In genomic region chr15:92415639-92416297, GRCh38 we compare ENCODE assay signal across 21 cellular contexts. TPM values are rescaled to one million over a fixed set of nuclear protein-coding genes. Genes with fewer than 3 reads are reported as not detected.
"Had no signal": no experiment of that assay in that cellular context is flagged by ENCODE, and none has a peak within 500 bp of the region (broad histone marks: within the 10 kb centered on the region; RNA-seq: fewer than 3 reads in every experiment).

No MANE protein-coding gene starts in this region.

- H3K4me1 ChIP-seq: adrenal gland, ascending aorta, breast epithelium, sigmoid colon had no signal

- ATAC-seq: activated CD4-positive, alpha-beta T cell treated with anti-CD3 and anti-CD28 coated beads for 36 hours; activated T-helper 17 cell treated with anti-CD3 and anti-CD28 coated beads, Interleukin-2, amount 50 U/mL, for 72 hours had no signal

- DNase-seq: activated B cell treated with CpG ODN at 0.5 μM for 24 hours; activated CD4-positive, alpha-beta T cell treated with anti-CD3 and anti-CD28 coated beads for 36 hours; activated CD4-positive, alpha-beta T cell treated with anti-CD3 and anti-CD28 coated beads, Interleukin-2, amount 50 U/mL, for 4 hours; activated CD8-positive, alpha-beta memory T cell treated with anti-CD3 and anti-CD28 coated beads for 24 hours; activated CD8-positive, alpha-beta memory T cell treated with anti-CD3 and anti-CD28 coated beads, Interleukin-2, amount 50 U/mL, for 4 hours; activated T-cell treated with anti-CD3 and anti-CD28 coated beads, Interleukin-2, amount 50 U/mL, for 24 hours; adrenal gland; endodermal cell; midbrain; nephron progenitor cell; nucleus accumbens; sigmoid colon; stimulated activated CD4-positive, alpha-beta T cell treated with anti-CD3 and anti-CD28 coated beads, Interleukin-4, amount 100 ng/mL, for 24 hours; stimulated activated naive CD4-positive, alpha-beta T cell treated with Interleukin-2 at 50 U/mL for 16 hours; T1000 had no signal

- H3K4me3 ChIP-seq: adrenal gland, ascending aorta, breast epithelium, coronary artery, sigmoid colon, thoracic aorta had no signal

- H3K9me3 ChIP-seq: adrenal gland, ascending aorta, breast epithelium, sigmoid colon, thoracic aorta had no signal

- H3K27me3 ChIP-seq: adrenal gland, ascending aorta, breast epithelium, sigmoid colon had no signal

- H3K27ac ChIP-seq: adrenal gland, ascending aorta, breast epithelium, coronary artery, epithelial cell of prostate, sigmoid colon, thoracic aorta had no signal

- H3K36me3 ChIP-seq: adrenal gland, ascending aorta, breast epithelium, sigmoid colon, thoracic aorta had no signal

RNA-seq across cellular contexts. Expression of gene ST8SIA2, which starts 22.1 kb away (rescaled TPM):
- total RNA-seq: activated B cell treated with CpG ODN at 0.5 μM for 24 hours; activated CD4-positive, alpha-beta T cell treated with anti-CD3 and anti-CD28 coated beads for 36 hours; activated T-helper 17 cell treated with anti-CD3 and anti-CD28 coated beads, Interleukin-2, amount 50 U/mL, for 72 hours; ascending aorta; thoracic aorta had no signal
